Comparison of ENCODE assay signal across 1 cellular context in genomic region chr12:102441077-102441596, GRCh38.
TF ChIP-seq lines count a peak whose summit lies in the region.

No MANE protein-coding gene starts in this region.

TF ChIP-seq in K562, 482 proteins besides CTCF, POLR2A, EP300 and RAD21 (continued from another document and continues in another):
- TF ChIP-seq E2F4 (CRISPR knock-in tag; IDR thresholded peaks at IDR 0.05; ENCODE audit: low read depth) (no peak), YY1 (IDR thresholded peaks at IDR 0.05; ENCODE audit: borderline replicate concordance in 1 of 3, control insufficient read depth in 1 of 3, extremely low read depth in 1 of 3, insufficient read depth in 3 of 3, insufficient read length in 1 of 3, insufficient replicate concordance in 2 of 3, low read depth in 1 of 3, low read length in 2 of 3) (no peak), FOSL1 (tag; conservative IDR thresholded peaks at IDR 0.05) (peak; percentile 94), HMBOX1 (IDR thresholded peaks at IDR 0.05) (peak; percentile 95), RREB1 (CRISPR knock-in tag; IDR thresholded peaks at IDR 0.05) (0 out of 2 replicates have a peak, but pooled peaks have one; percentile 67), SOX6 (IDR thresholded peaks at IDR 0.05) (peak; percentile 78), ARID4B (CRISPR knock-in tag; IDR thresholded peaks at IDR 0.05) (no peak), MEF2A (IDR thresholded peaks at IDR 0.05; ENCODE audit: control insufficient read depth, low read depth, low read length) (no peak), ZNF165 (CRISPR knock-in tag; IDR thresholded peaks at IDR 0.05; ENCODE audit: borderline replicate concordance) (no peak), SMARCE1 (IDR thresholded peaks at IDR 0.05) (peak; percentile 94), L3MBTL2 (IDR thresholded peaks at IDR 0.05) (peak; percentile 32; the same call in 1 of the 2 replicates), MTF1 (CRISPR knock-in tag; IDR thresholded peaks at IDR 0.05; ENCODE audit: borderline replicate concordance) (peak; percentile 62; the same call in 1 of the 2 replicates), FOXM1 (IDR thresholded peaks at IDR 0.05; ENCODE audit: low read depth) (no peak), FOXM1 (CRISPR knock-in tag; IDR thresholded peaks at IDR 0.05; ENCODE audit: low read depth) (no peak), HDAC2 (IDR thresholded peaks at IDR 0.05) (peak; percentile 88), PHF21A (IDR thresholded peaks at IDR 0.05; ENCODE audit: borderline replicate concordance, low read depth) (no peak), ZNF175 (CRISPR knock-in tag; IDR thresholded peaks at IDR 0.05; ENCODE audit: low read depth) (peak; percentile 93), ZNF766 (CRISPR knock-in tag; conservative IDR thresholded peaks at IDR 0.05) (0 out of 2 replicates have a peak, but pooled peaks have one; percentile 78), ARNT (IDR thresholded peaks at IDR 0.05) (peak in 1 of 2 experiments; percentile 88; a peak in 2 of 4 replicates), ZNF717 (CRISPR knock-in tag; IDR thresholded peaks at IDR 0.05) (no peak), LEF1 (IDR thresholded peaks at IDR 0.05) (peak; percentile 84; the same call in 1 of the 2 replicates), DMBX1 (CRISPR knock-in tag; IDR thresholded peaks at IDR 0.05; ENCODE audit: borderline replicate concordance) (peak; percentile 56; the same call in 1 of the 2 replicates), SMAD3 (CRISPR knock-in tag; conservative IDR thresholded peaks at IDR 0.05) (peak; percentile 81), ARID2 (IDR thresholded peaks at IDR 0.05) (no peak), KDM1A (IDR thresholded peaks at IDR 0.05) (peak; percentile 38 to 60; a peak in 3 of 4 replicates), NCOA1 (IDR thresholded peaks at IDR 0.05; ENCODE audit: low read depth) (peak; percentile 59; the same call in 1 of the 2 replicates), ZNF146 (CRISPR knock-in tag; IDR thresholded peaks at IDR 0.05; ENCODE audit: unreplicated experiment) (no peak), ZNF589 (CRISPR knock-in tag; IDR thresholded peaks at IDR 0.05; ENCODE audit: low read depth) (peak; percentile 84; the same call in 1 of the 2 replicates), ADNP (tag; IDR thresholded peaks at IDR 0.05) (0 out of 2 replicates have a peak, but pooled peaks have one; percentile 16), CREB5 (CRISPR knock-in tag; IDR thresholded peaks at IDR 0.05) (no peak), SRSF7 (optimal IDR thresholded peaks at IDR 0.05; ENCODE audit: low read depth, low read length) (no peak), TCF7 (IDR thresholded peaks at IDR 0.05; ENCODE audit: borderline replicate concordance) (no peak), RBM34 (IDR thresholded peaks at IDR 0.05; ENCODE audit: borderline replicate concordance, insufficient read depth, low read length) (no peak), ATF1 (CRISPR knock-in tag; IDR thresholded peaks at IDR 0.05) (no peak), ATF1 (tag; IDR thresholded peaks at IDR 0.05) (peak; percentile 53), NCOA4 (IDR thresholded peaks at IDR 0.05; ENCODE audit: partially characterized antibody) (no peak), KDM4B (IDR thresholded peaks at IDR 0.05; ENCODE audit: borderline replicate concordance in 2 of 2, low read depth in 1 of 2) (no peak), ZNF551 (CRISPR knock-in tag; IDR thresholded peaks at IDR 0.05) (no peak), ARID3B (CRISPR knock-in tag; IDR thresholded peaks at IDR 0.05; ENCODE audit: borderline replicate concordance) (no peak), DPF2 (IDR thresholded peaks at IDR 0.05) (peak; percentile 97), C11orf30 (IDR thresholded peaks at IDR 0.05; ENCODE audit: low read depth) (peak; percentile 88), NUFIP1 (IDR thresholded peaks at IDR 0.05; ENCODE audit: partially characterized antibody) (peak; percentile 16), SP1 (CRISPR knock-in tag; IDR thresholded peaks at IDR 0.05) (no peak), BRD4 (IDR thresholded peaks at IDR 0.05) (no peak; the same call in 1 of the 2 replicates), WHSC1 (IDR thresholded peaks at IDR 0.05; ENCODE audit: low read length) (no peak), GMEB1 (CRISPR knock-in tag; IDR thresholded peaks at IDR 0.05) (0 out of 2 replicates have a peak, but pooled peaks have one; percentile 28), HDGF (IDR thresholded peaks at IDR 0.05) (no peak), ZFPM2 (CRISPR knock-in tag; IDR thresholded peaks at IDR 0.05) (no peak), TEAD1 (CRISPR knock-in tag; IDR thresholded peaks at IDR 0.05) (peak in 1 of 2 experiments; percentile 66; a peak in 1 of 4 replicates), KDM2B (CRISPR knock-in tag; IDR thresholded peaks at IDR 0.05) (no peak), POLR2H (tag; IDR thresholded peaks at IDR 0.05; ENCODE audit: low read depth) (peak; percentile 59; the same call in 1 of the 2 replicates), HNRNPLL (IDR thresholded peaks at IDR 0.05; ENCODE audit: low read depth, low read length, poor library complexity, severe bottlenecking) (no peak), MYC (IDR thresholded peaks at IDR 0.05; ENCODE audit: low read depth, low read length) (no peak), MYC (CRISPR knock-in tag; IDR thresholded peaks at IDR 0.05; ENCODE audit: borderline replicate concordance, low read depth) (no peak), ZNF436 (CRISPR knock-in tag; IDR thresholded peaks at IDR 0.05) (no peak), TAF9B (IDR thresholded peaks at IDR 0.05; ENCODE audit: partially characterized antibody) (peak; percentile 61), ZNF695 (CRISPR knock-in tag; IDR thresholded peaks at IDR 0.05) (no peak), NCOR1 (IDR thresholded peaks at IDR 0.05) (peak; percentile 55; the same call in 1 of the 2 replicates), ELF2 (CRISPR knock-in tag; IDR thresholded peaks at IDR 0.05) (no peak)
